ENCODE assay signal across 25 cellular contexts in genomic region chr16:513950-514349, GRCh38. TPM values are rescaled to one million over a fixed set of nuclear protein-coding genes. Genes with fewer than 3 reads are reported as not detected.
"Had no signal": no experiment of that assay in that cellular context is flagged by ENCODE, and none has a peak within 500 bp of the region (broad histone marks: within the 10 kb centered on the region; RNA-seq: fewer than 3 reads in every experiment).

No MANE protein-coding gene starts in this region.

- DNase-seq: cortex of kidney; dorsolateral prefrontal cortex; effector CD8-positive, alpha-beta T cell; heart left ventricle; hippocampal formation; left colon; left ventricle myocardium superior; mucosa of descending colon; naive thymus-derived CD8-positive, alpha-beta T cell; psoas muscle; sigmoid colon; stimulated activated CD4-positive, alpha-beta T cell treated with anti-CD3 and anti-CD28 coated beads, Interleukin-2, amount 100 ng/mL, for 24 hours; stimulated activated naive CD8-positive, alpha-beta T cell treated with anti-CD3 and anti-CD28 coated beads, Interleukin-15, Interleukin-2, amounts not matched to agents 100 U/mL and 50 U/mL, for 24 hours; thyroid gland; uterus had no signal

- H3K4me3 Mint-ChIP-seq: naive thymus-derived CD8-positive, alpha-beta T cell; type B pancreatic cell had no signal

- H3K27me3 Mint-ChIP-seq: naive thymus-derived CD8-positive, alpha-beta T cell; type B pancreatic cell had no signal

- H3K4me3 ChIP-seq: dorsolateral prefrontal cortex, heart left ventricle, mucosa of descending colon, psoas muscle, sigmoid colon, skin epidermis, suprapubic skin, thyroid gland, uterus had no signal

- H3K4me1 Mint-ChIP-seq: naive thymus-derived CD8-positive, alpha-beta T cell had no signal

- H3K9ac ChIP-seq: parathyroid adenoma had no signal

- H3K36me3 Mint-ChIP-seq: type B pancreatic cell had no signal

- H2AFZ ChIP-seq: parathyroid adenoma had no signal

- H3K36me3 ChIP-seq: uterus had no signal

- H3K27me3 ChIP-seq: dorsolateral prefrontal cortex, heart left ventricle, sigmoid colon, suprapubic skin, thyroid gland, uterus had no signal

- ATAC-seq: heart left ventricle; left colon; left ventricle myocardium superior; mucosa of descending colon; naive thymus-derived CD8-positive, alpha-beta T cell; stimulated activated naive CD8-positive, alpha-beta T cell treated with anti-CD3 and anti-CD28 coated beads, Interleukin-15, Interleukin-2, amounts not matched to agents 100 U/mL and 50 U/mL, for 24 hours had no signal

- H3K4me1 ChIP-seq: heart left ventricle, parathyroid adenoma, psoas muscle, sigmoid colon, suprapubic skin, thyroid gland, uterus had no signal

- H3K9me3 ChIP-seq: heart left ventricle, mucosa of descending colon, psoas muscle, sigmoid colon, suprapubic skin, thyroid gland, uterus had no signal

- H3K27ac ChIP-seq: heart left ventricle, parathyroid adenoma, psoas muscle, sigmoid colon, skin epidermis, suprapubic skin, thyroid gland, uterus had no signal

- H3K9me3 Mint-ChIP-seq: naive thymus-derived CD8-positive, alpha-beta T cell; neural crest cell; type B pancreatic cell had no signal

RNA-seq across cellular contexts. Expression of gene PRR35, which starts 46.2 kb away (rescaled TPM):
- total RNA-seq: fibroblast of lung; frontal cortex; glomerular endothelial cell; heart left ventricle; kidney epithelial cell; left colon; left ventricle myocardium superior; lung microvascular endothelial cell; mucosa of descending colon; naive thymus-derived CD8-positive, alpha-beta T cell; neural crest cell; psoas muscle; sigmoid colon; suprapubic skin; thyroid gland; uterus had no signal
- polyA plus RNA-seq: fibroblast of lung; heart left ventricle; naive thymus-derived CD8-positive, alpha-beta T cell; psoas muscle; sigmoid colon had no signal
